In the genomic region with DNA sequence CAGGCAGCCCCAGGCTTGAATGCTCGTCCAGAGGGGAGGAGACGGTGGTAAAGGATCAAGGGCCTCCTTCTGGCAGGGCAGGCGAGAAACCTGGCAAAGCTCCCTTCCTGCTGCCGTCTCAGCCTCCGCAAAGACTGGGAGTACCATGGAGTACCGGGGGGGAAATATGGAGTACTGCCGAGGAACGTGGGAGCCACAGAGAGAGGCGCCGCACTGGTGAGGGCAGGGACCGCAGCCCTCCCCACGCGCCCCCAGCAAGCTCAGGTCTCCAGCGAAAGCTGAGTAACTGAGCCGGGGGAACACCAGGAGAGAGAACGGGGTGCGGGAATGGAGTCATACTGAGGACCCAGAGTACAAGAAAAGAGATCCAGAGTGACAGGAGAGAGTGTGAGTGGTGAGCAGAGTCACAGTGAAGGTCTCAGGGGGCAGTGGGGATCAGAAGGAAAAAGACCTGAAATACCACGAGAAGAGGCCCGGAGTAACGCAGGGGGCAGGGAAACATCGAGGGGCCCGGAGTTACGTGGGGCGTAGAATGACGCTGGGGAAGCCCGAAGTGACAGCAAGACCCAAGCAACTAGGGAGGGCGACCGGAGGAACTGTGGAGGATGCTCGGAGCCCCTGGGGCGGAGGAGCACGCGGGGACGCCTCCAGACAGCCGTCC, we compare ENCODE assay signal across 8 cellular contexts. TPM values are rescaled to one million over a fixed set of nuclear protein-coding genes. Genes with fewer than 3 reads are reported as not detected.
A peak's percentile ranks its signal among the peaks of the same experiment; 100 is the strongest.
DNase-seq lines count a peak whose midpoint lies in the region; ATAC-seq and TF ChIP-seq lines count a peak whose summit lies in the region.

No MANE protein-coding gene starts in this region.

- H3K79me2 ChIP-seq in MM.1S (ENCODE audit: low read length), result peaks cover 13% of the 10 kb centered on the region

- peak; percentile 18 for ATAC-seq in GM21737 (IDR thresholded peaks at IDR 0.05; ENCODE audit: unreplicated experiment)
- ATAC-seq in GM18861 (IDR thresholded peaks at IDR 0.05; ENCODE audit: unreplicated experiment), result no peak

- H3K36me3 ChIP-seq in MM.1S (replicated peaks; ENCODE audit: insufficient read depth, low read length), result no peaks in the 10 kb centered on the region
- peaks cover 24% of the 10 kb centered on the region for H3K36me3 ChIP-seq in muscle layer of colon (ENCODE audit: insufficient read depth, low read length)

- intact Hi-C loops in activated CD4-positive, alpha-beta T cell treated with anti-CD3 and anti-CD28 coated beads, Interleukin-2, amount 10 ng/mL, durations not matched to agents 24 days and 14 days (cut with micrococcal nuclease), result loop anchor here (1.0 to 5.0 kb wide), 6 partner anchors 10 to 270 kb away; a partner anchor contains a TSS

- H3K9ac ChIP-seq in MM.1S (ENCODE audit: low read length) (peak overlapping the region; percentile 69), muscle layer of colon (ENCODE audit: low read length) (peak overlapping the region; percentile 90)

- no peak for TF ChIP-seq CTCF in MM.1S (IDR thresholded peaks at IDR 0.05; ENCODE audit: low read length)
- TF ChIP-seq CTCF in endothelial cell (IDR thresholded peaks at IDR 0.05; ENCODE audit: unreplicated experiment), result no peak

- DNase-seq in EL (peak; percentile 71), MM.1S (no peak), endothelial cell (ENCODE audit: low spot score) (peak; percentile 21), superior temporal gyrus (ENCODE audit: extremely low spot score) (peak; percentile 19)
- peak; percentile 80 for DNase-seq in activated CD4-positive, alpha-beta T cell treated with anti-CD3 and anti-CD28 coated beads, Interleukin-2, amount 10 ng/mL, durations not matched to agents 24 days and 14 days

- H3K27ac ChIP-seq in MM.1S (ENCODE audit: low read length) (peak overlapping the region; percentile 51; the same call in 1 of the 2 replicates), muscle layer of colon (ENCODE audit: low read depth, low read length) (peak overlapping the region; percentile 92)

- peak overlapping the region; percentile 98 for H3K4me3 Mint-ChIP-seq in activated CD4-positive, alpha-beta T cell treated with anti-CD3 and anti-CD28 coated beads, Interleukin-2, amount 10 ng/mL, durations not matched to agents 24 days and 14 days
- H3K4me3 Mint-ChIP-seq in endothelial cell (ENCODE audit: unreplicated experiment), result peak overlapping the region; percentile 94

- peak overlapping the region; percentile 79 for H2AFZ ChIP-seq in MM.1S (ENCODE audit: low read length)

- peaks cover 47% of the 10 kb centered on the region for H3K4me1 Mint-ChIP-seq in activated CD4-positive, alpha-beta T cell treated with anti-CD3 and anti-CD28 coated beads, Interleukin-2, amount 10 ng/mL, durations not matched to agents 24 days and 14 days
- H3K4me1 Mint-ChIP-seq in endothelial cell (ENCODE audit: unreplicated experiment), result peaks cover 19% of the 10 kb centered on the region

- H3K36me3 Mint-ChIP-seq in activated CD4-positive, alpha-beta T cell treated with anti-CD3 and anti-CD28 coated beads, Interleukin-2, amount 10 ng/mL, durations not matched to agents 24 days and 14 days (ENCODE audit: low read depth), result peaks cover 45% of the 10 kb centered on the region
- H3K36me3 Mint-ChIP-seq in endothelial cell (ENCODE audit: low read depth, unreplicated experiment), result peaks cover 21% of the 10 kb centered on the region

- peaks cover 10% of the 10 kb centered on the region for H3F3A ChIP-seq in MM.1S (ENCODE audit: insufficient read depth, low read length)

- H3K27me3 Mint-ChIP-seq in activated CD4-positive, alpha-beta T cell treated with anti-CD3 and anti-CD28 coated beads, Interleukin-2, amount 10 ng/mL, durations not matched to agents 24 days and 14 days, result no peaks in the 10 kb centered on the region
- H3K27me3 Mint-ChIP-seq in endothelial cell (ENCODE audit: unreplicated experiment), result peaks cover 18% of the 10 kb centered on the region

- H3K4me3 ChIP-seq in MM.1S (ENCODE audit: low read length) (peak overlapping the region; percentile 82), muscle layer of colon (ENCODE audit: low read depth in 1 of 2, low read length in 2 of 2) (peak overlapping the region; percentile 39 to 89)

- H4K20me1 ChIP-seq in MM.1S (ENCODE audit: insufficient read depth, low read length), result no peaks in the 10 kb centered on the region

- peak overlapping the region; percentile 97 for H3K27ac Mint-ChIP-seq in activated CD4-positive, alpha-beta T cell treated with anti-CD3 and anti-CD28 coated beads, Interleukin-2, amount 10 ng/mL, durations not matched to agents 24 days and 14 days
- peak overlapping the region; percentile 76 for H3K27ac Mint-ChIP-seq in endothelial cell (ENCODE audit: unreplicated experiment)

- no peaks in the 10 kb centered on the region for H3K9me3 ChIP-seq in MM.1S (replicated peaks; ENCODE audit: insufficient read depth, low read length)
- no peaks in the 10 kb centered on the region for H3K9me3 ChIP-seq in muscle layer of colon (ENCODE audit: low read length)

- no peaks in the 10 kb centered on the region for H3K9me2 ChIP-seq in MM.1S (replicated peaks; ENCODE audit: insufficient read depth, low read length)

- no peaks in the 10 kb centered on the region for H3K9me3 Mint-ChIP-seq in activated CD4-positive, alpha-beta T cell treated with anti-CD3 and anti-CD28 coated beads, Interleukin-2, amount 10 ng/mL, durations not matched to agents 24 days and 14 days
- H3K9me3 Mint-ChIP-seq in endothelial cell (ENCODE audit: unreplicated experiment), result no peaks in the 10 kb centered on the region

- H3K4me2 ChIP-seq in MM.1S (ENCODE audit: low read depth, low read length), result peak overlapping the region; percentile 87

- H3K27me3 ChIP-seq in MM.1S (replicated peaks; ENCODE audit: insufficient read depth, low read length) (no peaks in the 10 kb centered on the region), muscle layer of colon (ENCODE audit: control insufficient read depth in 1 of 2, insufficient read depth in 2 of 2, low read length in 2 of 2) (no peaks in the 10 kb centered on the region)

- peaks cover 14% of the 10 kb centered on the region for H3K4me1 ChIP-seq in MM.1S (ENCODE audit: low read length)
- peaks cover 20% of the 10 kb centered on the region for H3K4me1 ChIP-seq in muscle layer of colon (ENCODE audit: insufficient read depth, low read length)

RNA-seq across cellular contexts. Expression of a gene that starts 0.7 kb away (rescaled TPM):
- 161 and 166 TPM in 2 replicates for total RNA-seq in activated CD4-positive, alpha-beta T cell treated with anti-CD3 and anti-CD28 coated beads, Interleukin-2, amount 10 ng/mL, durations not matched to agents 24 days and 14 days
- 98.6 TPM for total RNA-seq in endothelial cell (ENCODE audit: unreplicated experiment)

RNA-seq across cellular contexts. Expression of a gene that starts 1.2 kb away (rescaled TPM):
- 2.3 and 3.1 TPM in 2 replicates for total RNA-seq in activated CD4-positive, alpha-beta T cell treated with anti-CD3 and anti-CD28 coated beads, Interleukin-2, amount 10 ng/mL, durations not matched to agents 24 days and 14 days
- 2.1 TPM for total RNA-seq in endothelial cell (ENCODE audit: unreplicated experiment)

RNA-seq across cellular contexts. Expression of a gene that starts 10.0 kb away (rescaled TPM):
- 80.3 and 91.4 TPM in 2 replicates for total RNA-seq in activated CD4-positive, alpha-beta T cell treated with anti-CD3 and anti-CD28 coated beads, Interleukin-2, amount 10 ng/mL, durations not matched to agents 24 days and 14 days
- 32.8 TPM for total RNA-seq in endothelial cell (ENCODE audit: unreplicated experiment)

RNA-seq across cellular contexts. Expression of a gene that starts 10.2 kb away (rescaled TPM):
- 219 and 220 TPM in 2 replicates for total RNA-seq in activated CD4-positive, alpha-beta T cell treated with anti-CD3 and anti-CD28 coated beads, Interleukin-2, amount 10 ng/mL, durations not matched to agents 24 days and 14 days
- total RNA-seq in endothelial cell (ENCODE audit: unreplicated experiment), result 157 TPM

RNA-seq across cellular contexts. Expression of a gene that starts 20.5 kb away (rescaled TPM):
- total RNA-seq in activated CD4-positive, alpha-beta T cell treated with anti-CD3 and anti-CD28 coated beads, Interleukin-2, amount 10 ng/mL, durations not matched to agents 24 days and 14 days, result 45.3 and 50.9 TPM in 2 replicates
- 21.2 TPM for total RNA-seq in endothelial cell (ENCODE audit: unreplicated experiment)
